In genomic region chr19:23706657-23707056, GRCh38 we compare ENCODE assay signal across 29 cellular contexts.
"Had no signal": no experiment of that assay in that cellular context is flagged by ENCODE, and none has a peak within 500 bp of the region (broad histone marks: within the 10 kb centered on the region; RNA-seq: fewer than 3 reads in every experiment).

No MANE protein-coding gene starts in this region.

- H3K27me3 Mint-ChIP-seq: dendritic cell treated with granulocyte-macrophage colony-stimulating factor and Interleukin-4, amounts not matched to agents 40 ng/mL and 50 ng/mL, for 4 days had no signal

- H3K4me1 Mint-ChIP-seq: endodermal cell had no signal

- ATAC-seq: effector memory CD8-positive, alpha-beta T cell; esophagus mucosa; foreskin keratinocyte; gastrocnemius medialis; gastroesophageal sphincter; heart left ventricle; heart right ventricle had no signal

- H3K4me3 ChIP-seq: colonic mucosa, coronary artery, dorsolateral prefrontal cortex, esophagus muscularis mucosa, esophagus squamous epithelium, gastrocnemius medialis, gastroesophageal sphincter, heart left ventricle, heart right ventricle had no signal

- H3K27ac ChIP-seq: colonic mucosa, coronary artery, dorsolateral prefrontal cortex, epithelial cell of prostate, esophagus muscularis mucosa, esophagus squamous epithelium, foreskin keratinocyte, gastrocnemius medialis, gastroesophageal sphincter, heart left ventricle, heart right ventricle had no signal

- H3K27ac Mint-ChIP-seq: dendritic cell treated with granulocyte-macrophage colony-stimulating factor and Interleukin-4, amounts not matched to agents 40 ng/mL and 50 ng/mL, for 4 days; effector memory CD8-positive, alpha-beta T cell; endodermal cell had no signal

- H3K4me3 Mint-ChIP-seq: dendritic cell treated with granulocyte-macrophage colony-stimulating factor and Interleukin-4, amounts not matched to agents 40 ng/mL and 50 ng/mL, for 4 days; effector memory CD8-positive, alpha-beta T cell; endodermal cell had no signal

- FAIRE-seq: colon, endometrium, endothelial cell of umbilical vein, frontal cortex had no signal

- H3K4me1 ChIP-seq: colonic mucosa, esophagus muscularis mucosa, foreskin keratinocyte, gastrocnemius medialis, gastroesophageal sphincter, heart left ventricle, heart right ventricle had no signal

- H3K9me3 Mint-ChIP-seq: effector memory CD8-positive, alpha-beta T cell had no signal

- DNase-seq: colonic mucosa; cortex of kidney; dermis blood vessel endothelial cell; dorsolateral prefrontal cortex; effector CD4-positive, alpha-beta T cell; effector CD8-positive, alpha-beta T cell; effector memory CD4-positive, alpha-beta T cell; effector memory CD8-positive, alpha-beta T cell; endodermal cell; erythroblast; esophagus squamous epithelium; foreskin fibroblast; foreskin keratinocyte; foreskin melanocyte; gastrocnemius medialis; glutamatergic neuron; head of caudate nucleus; heart left ventricle; heart right ventricle had no signal

- H3K9me3 ChIP-seq: colonic mucosa, esophagus muscularis mucosa, esophagus squamous epithelium, gastrocnemius medialis, gastroesophageal sphincter, heart left ventricle had no signal

- H3K36me3 ChIP-seq: colonic mucosa, esophagus muscularis mucosa, esophagus squamous epithelium, gastrocnemius medialis, gastroesophageal sphincter, heart left ventricle, heart right ventricle had no signal

- H3K27me3 ChIP-seq: colonic mucosa, dorsolateral prefrontal cortex, esophagus muscularis mucosa, esophagus squamous epithelium, foreskin keratinocyte, gastrocnemius medialis, gastroesophageal sphincter, heart left ventricle, heart right ventricle had no signal
